In the genomic region with DNA sequence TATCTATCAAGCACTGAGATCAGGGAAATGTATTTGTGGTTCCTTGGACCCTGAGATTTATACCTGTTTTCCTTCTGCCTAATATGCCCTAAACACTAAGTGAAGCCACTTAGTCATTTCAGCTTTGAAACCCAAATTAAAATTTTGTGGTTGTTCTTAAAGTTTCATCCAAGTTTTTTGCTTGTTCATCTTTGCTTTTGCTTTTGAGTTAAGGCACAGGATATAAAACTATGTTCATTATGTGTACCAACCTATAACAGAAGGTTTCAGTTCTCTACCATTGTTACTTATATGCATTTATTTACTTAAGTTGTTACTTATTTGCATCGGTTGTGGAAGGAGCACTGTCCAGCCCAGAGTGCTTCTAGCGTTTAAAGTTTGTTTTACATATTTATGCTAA, we compare ENCODE assay signal across 15 cellular contexts.
A peak's percentile ranks its signal among the peaks of the same experiment; 100 is the strongest.
DNase-seq lines count a peak whose midpoint lies in the region; ATAC-seq lines count a peak whose summit lies in the region.
"Had no signal": no experiment of that assay in that cellular context is flagged by ENCODE, and none has a peak within 500 bp of the region (broad histone marks: within the 10 kb centered on the region; RNA-seq: fewer than 3 reads in every experiment).

No MANE protein-coding gene starts in this region.

- H3K4me1 Mint-ChIP-seq in T-helper 2 cell treated with Interferon-gamma antibody and Interleukin-4, amounts not matched to agents 5 μg/mL and 100 μg/mL, for 36 hours (ENCODE audit: low read depth): no peaks in the 10 kb centered on the region
- H3K4me1 Mint-ChIP-seq in activated CD4-positive, alpha-beta T cell treated with anti-CD3 and anti-CD28 coated beads, Interleukin-2, amount 10 ng/mL, durations not matched to agents 7 days and 5 days: no peaks in the 10 kb centered on the region

- POLR2A ChIA-PET in activated CD4-positive, alpha-beta T cell treated with anti-CD3 and anti-CD28 coated beads, Interleukin-2, amount 10 ng/mL, durations not matched to agents 7 days and 5 days (lab: Charles Lee): no interaction called here

- no peak overlapping the region for H3K4me3 Mint-ChIP-seq in T-helper 2 cell treated with Interferon-gamma antibody and Interleukin-4, amounts not matched to agents 5 μg/mL and 100 μg/mL, for 36 hours
- no peak overlapping the region for H3K4me3 Mint-ChIP-seq in activated CD4-positive, alpha-beta T cell treated with anti-CD3 and anti-CD28 coated beads, Interleukin-2, amount 10 ng/mL, durations not matched to agents 7 days and 5 days

- peaks cover 8% of the 10 kb centered on the region for H3K9me3 Mint-ChIP-seq in T-helper 2 cell treated with Interferon-gamma antibody and Interleukin-4, amounts not matched to agents 5 μg/mL and 100 μg/mL, for 36 hours
- H3K9me3 Mint-ChIP-seq in activated CD4-positive, alpha-beta T cell treated with anti-CD3 and anti-CD28 coated beads, Interleukin-2, amount 10 ng/mL, durations not matched to agents 7 days and 5 days: no peaks in the 10 kb centered on the region

- intact Hi-C loops in posterior vena cava (cut with DNase I): no loop called here

- H3K36me3 Mint-ChIP-seq in T-helper 2 cell treated with Interferon-gamma antibody and Interleukin-4, amounts not matched to agents 5 μg/mL and 100 μg/mL, for 36 hours (ENCODE audit: low read depth): no peaks in the 10 kb centered on the region
- no peaks in the 10 kb centered on the region for H3K36me3 Mint-ChIP-seq in activated CD4-positive, alpha-beta T cell treated with anti-CD3 and anti-CD28 coated beads, Interleukin-2, amount 10 ng/mL, durations not matched to agents 7 days and 5 days (ENCODE audit: low read depth)

- no peaks in the 10 kb centered on the region for H3K27me3 Mint-ChIP-seq in T-helper 2 cell treated with Interferon-gamma antibody and Interleukin-4, amounts not matched to agents 5 μg/mL and 100 μg/mL, for 36 hours (ENCODE audit: low read depth)
- H3K27me3 Mint-ChIP-seq in activated CD4-positive, alpha-beta T cell treated with anti-CD3 and anti-CD28 coated beads, Interleukin-2, amount 10 ng/mL, durations not matched to agents 7 days and 5 days: no peaks in the 10 kb centered on the region

- H3K27ac Mint-ChIP-seq in T-helper 2 cell treated with Interferon-gamma antibody and Interleukin-4, amounts not matched to agents 5 μg/mL and 100 μg/mL, for 36 hours: no peak overlapping the region
- H3K27ac Mint-ChIP-seq in activated CD4-positive, alpha-beta T cell treated with anti-CD3 and anti-CD28 coated beads, Interleukin-2, amount 10 ng/mL, durations not matched to agents 7 days and 5 days: no peak overlapping the region
- H3K27ac Mint-ChIP-seq: activated T-helper 2 cell treated with anti-CD3 and anti-CD28 coated beads, Interferon-gamma antibody, Interleukin-2, Interleukin-4, amounts not matched to agents 10 μg/mL and 5 μg/mL and 100 μg/mL, durations not matched to agents 14 hours and 24 hours and 36 hours had no signal

- CTCF ChIA-PET in activated CD4-positive, alpha-beta T cell treated with anti-CD3 and anti-CD28 coated beads, Interleukin-2, amount 10 ng/mL, durations not matched to agents 7 days and 5 days (lab: Charles Lee): no interaction called here

- DNase-seq in COLO829 (ENCODE audit: low spot score) (no peak), posterior vena cava (ENCODE audit: low spot score) (no peak)
- no peak for DNase-seq in T-helper 2 cell treated with Interferon-gamma antibody and Interleukin-4, amounts not matched to agents 5 μg/mL and 100 μg/mL, for 36 hours (ENCODE audit: low spot score)
- no peak for DNase-seq in activated CD4-positive, alpha-beta T cell treated with anti-CD3 and anti-CD28 coated beads, Interleukin-2, amount 10 ng/mL, durations not matched to agents 7 days and 5 days
- DNase-seq: activated CD4-positive, CD25-positive, alpha-beta regulatory T cell; caudate nucleus; NCI-H1417; nucleus accumbens; T-helper 2 cell had no signal

- ATAC-seq in GM18867 (IDR thresholded peaks at IDR 0.05; ENCODE audit: unreplicated experiment) (peak; percentile 89), GM21390 (IDR thresholded peaks at IDR 0.05; ENCODE audit: unreplicated experiment) (peak; percentile 71), HG02943 (IDR thresholded peaks at IDR 0.05; ENCODE audit: low read depth, unreplicated experiment) (peak; percentile 96), HG03558 (IDR thresholded peaks at IDR 0.05; ENCODE audit: extremely low read depth, unreplicated experiment) (peak; percentile 59)
- ATAC-seq: Right ventricle myocardium inferior had no signal
